8 cellular contexts compared by ENCODE assay signal in genomic region chr9:2859776-2860379, GRCh38. TPM values are rescaled to one million over a fixed set of nuclear protein-coding genes. Genes with fewer than 3 reads are reported as not detected.
A peak's percentile ranks its signal among the peaks of the same experiment; 100 is the strongest.
DNase-seq lines count a peak whose midpoint lies in the region; ATAC-seq and TF ChIP-seq lines count a peak whose summit lies in the region.
"Had no signal": no experiment of that assay in that cellular context is flagged by ENCODE, and none has a peak within 500 bp of the region (broad histone marks: within the 10 kb centered on the region; RNA-seq: fewer than 3 reads in every experiment).

No MANE protein-coding gene starts in this region.

- CTCF ChIA-PET in activated CD8-positive, alpha-beta T cell treated with anti-CD3 and anti-CD28 coated beads for 36 hours (lab: Charles Lee): interaction anchor here (0.6 to 4.5 kb wide), 4 partner anchors 9 to 322 kb away, joined by 3 to 33 read pairs (median 5); no protein-coding TSS in a partner anchor

- no peak overlapping the region for H3K4me3 ChIP-seq in aorta (ENCODE audit: low read length in 2 of 2)

- no peak overlapping the region for H3K4me3 Mint-ChIP-seq in activated CD8-positive, alpha-beta T cell treated with anti-CD3 and anti-CD28 coated beads for 36 hours
- H3K4me3 Mint-ChIP-seq in neural crest cell: no peak overlapping the region
- H3K4me3 Mint-ChIP-seq: stimulated activated naive CD8-positive, alpha-beta T cell treated with anti-CD3 and anti-CD28 coated beads, Interleukin-15, Interleukin-2, amounts not matched to agents 100 ng/mL and 50 ng/mL, for 24 hours had no signal

- H3K27ac Mint-ChIP-seq in activated CD8-positive, alpha-beta T cell treated with anti-CD3 and anti-CD28 coated beads for 36 hours: no peak overlapping the region
- H3K27ac Mint-ChIP-seq in neural crest cell (ENCODE audit: unreplicated experiment): no peak overlapping the region
- H3K27ac Mint-ChIP-seq: stimulated activated naive CD8-positive, alpha-beta T cell treated with anti-CD3 and anti-CD28 coated beads, Interleukin-15, Interleukin-2, amounts not matched to agents 100 ng/mL and 50 ng/mL, for 24 hours had no signal

- no peak overlapping the region for H3K27ac ChIP-seq in aorta (ENCODE audit: low read depth in 1 of 2, low read length in 2 of 2)

- peaks cover 3% of the 10 kb centered on the region for H3K9me3 Mint-ChIP-seq in activated CD8-positive, alpha-beta T cell treated with anti-CD3 and anti-CD28 coated beads for 36 hours
- no peaks in the 10 kb centered on the region for H3K9me3 Mint-ChIP-seq in neural crest cell
- H3K9me3 Mint-ChIP-seq: stimulated activated naive CD8-positive, alpha-beta T cell treated with anti-CD3 and anti-CD28 coated beads, Interleukin-15, Interleukin-2, amounts not matched to agents 100 ng/mL and 50 ng/mL, for 24 hours had no signal

- H3K36me3 Mint-ChIP-seq in activated CD8-positive, alpha-beta T cell treated with anti-CD3 and anti-CD28 coated beads for 36 hours (ENCODE audit: low read depth): no peaks in the 10 kb centered on the region
- H3K36me3 Mint-ChIP-seq in neural crest cell (ENCODE audit: low read depth): no peaks in the 10 kb centered on the region

- H3K9me3 ChIP-seq in aorta (ENCODE audit: control insufficient read depth, low read length): no peaks in the 10 kb centered on the region

- peak; percentile 49 for ATAC-seq in HG03342 (IDR thresholded peaks at IDR 0.05; ENCODE audit: unreplicated experiment)
- peak; percentile 61 for ATAC-seq in activated CD8-positive, alpha-beta T cell treated with anti-CD3 and anti-CD28 coated beads for 36 hours
- peak; percentile 62 for ATAC-seq in esophagus mucosa
- no peak for ATAC-seq in aorta (ENCODE audit: low FRiP score)

- POLR2A ChIA-PET in activated CD8-positive, alpha-beta T cell treated with anti-CD3 and anti-CD28 coated beads for 36 hours (lab: Charles Lee): no interaction called here

- intact Hi-C loops in activated CD8-positive, alpha-beta T cell treated with anti-CD3 and anti-CD28 coated beads for 36 hours (cut with micrococcal nuclease): no loop called here
- intact Hi-C loops in aorta (cut with DNase I): loop anchor here in 1 of 2 donors (10.0 kb wide), 2 partner anchors 325 to 1515 kb away; no protein-coding TSS in a partner anchor

- peaks cover 19% of the 10 kb centered on the region for H3K27me3 Mint-ChIP-seq in activated CD8-positive, alpha-beta T cell treated with anti-CD3 and anti-CD28 coated beads for 36 hours
- H3K27me3 Mint-ChIP-seq in neural crest cell (ENCODE audit: low read depth): peaks cover 22% of the 10 kb centered on the region

- DNase-seq in NCI-H524 treated with DMSO at 0.1 percent for 48 hours (lab: John Stamatoyannopoulos, UW) (peak; percentile 48), neural crest cell (ENCODE audit: low read depth, low spot score) (peak; percentile 76), aorta (peak; percentile 68 to 84)
- DNase-seq in activated CD8-positive, alpha-beta T cell treated with anti-CD3 and anti-CD28 coated beads for 36 hours: peak; percentile 71

- H3K27me3 ChIP-seq in aorta (ENCODE audit: control insufficient read depth in 1 of 2, insufficient read depth in 2 of 2, low read length in 1 of 2): no peaks in the 10 kb centered on the region

- TF ChIP-seq CTCF in GM12873 (IDR thresholded peaks at IDR 0.05; ENCODE audit: insufficient read depth, low read depth, low read length, missing control alignments) (peak; percentile 91), neural crest cell (conservative IDR thresholded peaks at IDR 0.05) (peak; percentile 87)
- peak; percentile 71 for TF ChIP-seq CTCF in activated CD8-positive, alpha-beta T cell treated with anti-CD3 and anti-CD28 coated beads for 36 hours (IDR thresholded peaks at IDR 0.05)

- WGBS in aorta, 2 donors: 16 to 18% methylated on average over 6 of the region's 6 CpGs

- H3K4me1 Mint-ChIP-seq in activated CD8-positive, alpha-beta T cell treated with anti-CD3 and anti-CD28 coated beads for 36 hours (ENCODE audit: low read depth): peaks cover 4% of the 10 kb centered on the region
- H3K4me1 Mint-ChIP-seq in neural crest cell: no peaks in the 10 kb centered on the region

- H3K4me1 ChIP-seq in aorta (ENCODE audit: control insufficient read depth in 1 of 2, insufficient read depth in 2 of 2, low read length in 2 of 2): no peaks in the 10 kb centered on the region

- no peaks in the 10 kb centered on the region for H3K36me3 ChIP-seq in aorta (ENCODE audit: control insufficient read depth in 1 of 2, insufficient read depth in 2 of 2, low read length in 1 of 2)

RNA-seq across cellular contexts. Expression of gene PUM3, which starts 16.0 kb away (rescaled TPM):
- 100 to 1,000 TPM; 101 to 106 TPM for total RNA-seq in activated CD8-positive, alpha-beta T cell treated with anti-CD3 and anti-CD28 coated beads for 36 hours
- total RNA-seq in esophagus mucosa (48.8 TPM), neural crest cell (57.0 and 64.9 TPM in 2 replicates), aorta (10 to 100 TPM; 45.2 to 48.1 TPM)
- polyA plus RNA-seq in aorta: 10 to 100 TPM; 21.7 to 35.0 TPM
